Comparison of ENCODE assay signal across 1 cellular context in the genomic region with DNA sequence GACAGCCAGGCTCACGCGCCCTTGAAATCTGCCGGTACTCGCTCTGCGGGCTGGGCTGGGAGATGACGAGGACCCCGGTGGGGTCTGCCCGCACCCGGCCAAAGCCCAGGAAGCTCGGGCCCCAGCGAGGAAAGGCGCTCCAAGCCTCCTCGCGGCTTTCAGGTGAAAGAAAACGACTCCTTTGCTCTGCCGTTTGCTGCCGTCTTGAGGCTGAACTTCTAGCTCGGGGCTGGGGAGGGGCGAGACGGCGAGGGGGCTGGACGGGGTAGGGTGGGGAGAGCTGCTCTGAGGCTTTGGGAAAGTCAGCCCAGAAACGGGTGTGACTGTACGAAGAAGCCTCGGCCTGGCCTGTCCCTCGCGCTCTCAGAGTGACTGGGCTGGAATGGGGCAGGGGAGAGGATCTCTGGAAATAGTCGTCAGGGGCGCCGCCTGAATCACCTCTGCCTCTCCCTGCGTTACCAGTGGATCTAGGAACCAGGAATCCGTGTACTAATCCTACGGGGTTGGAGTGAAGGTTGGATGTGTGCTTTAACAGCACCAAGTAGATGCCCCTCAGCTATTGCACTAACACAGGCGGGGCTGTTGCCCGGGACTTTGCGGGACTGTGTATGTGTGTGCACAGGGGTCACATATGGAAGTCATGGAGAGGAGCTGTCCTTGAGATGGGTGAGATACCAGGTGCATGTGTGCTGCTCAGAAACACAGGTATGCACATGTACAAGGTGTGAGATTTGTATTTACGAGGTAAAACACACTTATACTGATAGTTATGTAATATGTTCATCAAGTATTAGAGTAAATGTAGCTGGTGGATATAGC.
TF ChIP-seq lines count a peak whose summit lies in the region.

No MANE protein-coding gene starts in this region.

TF ChIP-seq in endothelial cell of umbilical vein, 7 proteins besides CTCF, POLR2A, EP300 and RAD21:
- TF ChIP-seq EZH2 (IDR thresholded peaks at IDR 0.05; ENCODE audit: borderline replicate concordance, low read depth, low read length, severe bottlenecking) = no peak
- no peak for TF ChIP-seq POLR2AphosphoS5 (IDR thresholded peaks at IDR 0.05; ENCODE audit: insufficient read depth, low read depth, low read length)
- no peak for TF ChIP-seq FOS (IDR thresholded peaks at IDR 0.05; ENCODE audit: borderline replicate concordance, insufficient read depth, low read length)
- no peak for TF ChIP-seq JUN (IDR thresholded peaks at IDR 0.05; ENCODE audit: borderline replicate concordance, insufficient read depth, insufficient read length, low read depth)
- no peak for TF ChIP-seq GATA2 (IDR thresholded peaks at IDR 0.05; ENCODE audit: insufficient read depth, insufficient read length, low read depth, low read length)
- no peak for TF ChIP-seq MAX (IDR thresholded peaks at IDR 0.05; ENCODE audit: insufficient read depth, insufficient read length)
- no peak for TF ChIP-seq MYC (IDR thresholded peaks at IDR 0.05; ENCODE audit: low read depth, low read length)
